Comparison of ENCODE assay signal across 1 cellular context in the genomic region with DNA sequence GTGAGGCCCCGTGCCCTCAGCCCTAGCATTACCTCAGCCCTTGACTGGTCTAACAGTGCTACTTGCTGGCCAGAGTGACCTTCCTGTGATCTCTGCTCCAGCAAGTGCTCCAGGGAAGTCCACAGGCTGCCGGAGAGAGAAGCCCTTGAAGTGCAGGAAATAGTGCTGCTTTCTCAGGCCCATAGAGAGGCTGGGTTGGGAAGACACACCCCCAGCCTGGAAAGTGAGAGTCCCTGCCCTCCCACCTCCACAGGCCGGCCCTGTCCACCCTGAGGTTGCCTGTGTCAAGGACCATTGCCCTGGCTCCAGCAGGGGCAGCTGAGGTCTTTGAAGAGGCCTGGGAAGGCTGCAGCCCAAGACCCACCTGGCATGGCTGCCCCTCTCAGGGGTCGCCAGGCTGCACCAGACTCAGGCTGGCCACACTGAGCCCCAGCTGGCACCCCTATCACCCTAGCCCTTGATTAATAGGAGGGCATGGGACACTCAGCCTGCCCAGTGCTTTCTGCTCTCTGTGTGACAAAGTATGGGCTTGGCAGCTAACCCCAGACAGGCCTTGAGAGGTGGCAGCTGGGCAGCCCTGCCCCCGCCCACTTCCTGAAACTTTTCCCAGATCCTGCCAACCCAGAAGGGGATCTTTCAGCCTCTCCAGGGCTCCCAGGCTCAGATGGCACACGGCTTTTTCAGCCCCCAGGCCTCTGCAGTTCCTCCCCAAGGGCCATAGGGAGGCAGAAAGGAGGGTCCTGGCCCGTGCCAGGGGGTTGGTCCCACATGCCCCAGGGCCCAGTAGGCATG.
TF ChIP-seq lines count a peak whose summit lies in the region.

No MANE protein-coding gene starts in this region.

TF ChIP-seq in endothelial cell of umbilical vein, 7 proteins besides CTCF, POLR2A, EP300 and RAD21:
- TF ChIP-seq JUN (IDR thresholded peaks at IDR 0.05; ENCODE audit: borderline replicate concordance, insufficient read depth, insufficient read length, low read depth), result no peak
- TF ChIP-seq POLR2AphosphoS5 (IDR thresholded peaks at IDR 0.05; ENCODE audit: insufficient read depth, low read depth, low read length), result no peak
- no peak for TF ChIP-seq GATA2 (IDR thresholded peaks at IDR 0.05; ENCODE audit: insufficient read depth, insufficient read length, low read depth, low read length)
- no peak for TF ChIP-seq MYC (IDR thresholded peaks at IDR 0.05; ENCODE audit: low read depth, low read length)
- TF ChIP-seq, protein P1, sequence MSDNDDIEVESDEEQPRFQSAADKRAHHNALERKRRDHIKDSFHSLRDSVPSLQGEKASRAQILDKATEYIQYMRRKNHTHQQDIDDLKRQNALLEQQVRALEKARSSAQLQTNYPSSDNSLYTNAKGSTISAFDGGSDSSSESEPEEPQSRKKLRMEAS (IDR thresholded peaks at IDR 0.05; ENCODE audit: insufficient read depth, insufficient read length), result no peak
- TF ChIP-seq EZH2 (IDR thresholded peaks at IDR 0.05; ENCODE audit: borderline replicate concordance, low read depth, low read length, severe bottlenecking), result no peak
- no peak for TF ChIP-seq FOS (IDR thresholded peaks at IDR 0.05; ENCODE audit: borderline replicate concordance, insufficient read depth, low read length)
